Comparison of ENCODE assay signal across 8 cellular contexts in genomic region chrX:52184427-52185068, GRCh38. TPM values are rescaled to one million over a fixed set of nuclear protein-coding genes. Genes with fewer than 3 reads are reported as not detected.
DNase-seq lines count a peak whose midpoint lies in the region; ATAC-seq, FAIRE-seq and TF ChIP-seq lines count a peak whose summit lies in the region.
"Not testable (repeated sequence)": the region's sequence is repeated elsewhere in the genome, so short reads cannot be mapped to it uniquely, and the experiment has no call there.

Gene MAGED4, plus strand, starts transcription at chrX:52184888. Its CDS starts 1,035 bp downstream, at chrX:52185923.

- not testable (repeated sequence) for H3K9me3 ChIP-seq in PC-3 (ENCODE audit: low read length); endothelial cell of umbilical vein (replicated peaks; ENCODE audit: control insufficient read depth, insufficient read depth, low read length)

- not testable (repeated sequence) for H4K20me1 ChIP-seq in PC-3 (ENCODE audit: low read length); endothelial cell of umbilical vein (replicated peaks; ENCODE audit: control insufficient read depth, extremely low read depth, insufficient read depth, low read length)

- H3K4me2 ChIP-seq in PC-3 (ENCODE audit: low read length); endothelial cell of umbilical vein (ENCODE audit: insufficient read depth, low read length): not testable (repeated sequence)

- dilution Hi-C loops in endothelial cell of umbilical vein (cut with MboI; ENCODE audit: extremely low pct_ligation_motif_present, low sequenced_read_pairs) = not testable (repeated sequence)

- POLR2A ChIA-PET in BJ (lab: Charles Lee); PC-3 (lab: Charles Lee; ENCODE audit: unreplicated experiment); activated naive CD8-positive, alpha-beta T cell treated with anti-CD3 and anti-CD28 coated beads, Interleukin-2, amount 10 ng/mL, durations not matched to agents 7 days and 5 days (lab: Charles Lee); endothelial cell of umbilical vein (lab: Charles Lee): not testable (repeated sequence)

- not testable (repeated sequence) for H2AFZ ChIP-seq in PC-3 (ENCODE audit: low read length); endothelial cell of umbilical vein (ENCODE audit: low read depth, low read length)

- BruUV-seq in PC-3 (replicated peaks; lab: Mats Ljungman, UMichigan); endothelial cell of umbilical vein (replicated peaks; lab: Mats Ljungman, UMichigan): not testable (repeated sequence)

- not testable (repeated sequence) for H3K4me1 Mint-ChIP-seq in activated naive CD8-positive, alpha-beta T cell treated with anti-CD3 and anti-CD28 coated beads, Interleukin-2, amount 10 ng/mL, durations not matched to agents 7 days and 5 days; progenitor cell of endocrine pancreas (ENCODE audit: low read depth)

- not testable (repeated sequence) for H3K27ac Mint-ChIP-seq in activated naive CD8-positive, alpha-beta T cell treated with anti-CD3 and anti-CD28 coated beads, Interleukin-2, amount 10 ng/mL, durations not matched to agents 7 days and 5 days; progenitor cell of endocrine pancreas

- H3K4me3 ChIP-seq in BJ (ENCODE audit: low read depth, low read length); PC-3 (ENCODE audit: low read length); endothelial cell of umbilical vein (replicated peaks in 1 of 3; ENCODE audit: insufficient read depth in 1 of 3, low read depth in 1 of 3, low read length in 3 of 3): not testable (repeated sequence)

- not testable (repeated sequence) for H3K36me3 Mint-ChIP-seq in activated naive CD8-positive, alpha-beta T cell treated with anti-CD3 and anti-CD28 coated beads, Interleukin-2, amount 10 ng/mL, durations not matched to agents 7 days and 5 days; progenitor cell of endocrine pancreas (ENCODE audit: insufficient read depth)

- FAIRE-seq in endothelial cell of umbilical vein (lab: Jason Lieb, UNC) = peak; percentile 92

- not testable (repeated sequence) for H3K27me3 ChIP-seq in BJ (ENCODE audit: control insufficient read depth, insufficient read depth, low read length); PC-3 (ENCODE audit: low read length); endothelial cell of umbilical vein (ENCODE audit: control insufficient read depth in 2 of 2, insufficient read depth in 2 of 2, low read length in 2 of 2)

- not testable (repeated sequence) for TF ChIP-seq CTCF in BJ (IDR thresholded peaks at IDR 0.05; ENCODE audit: insufficient read depth, low read depth, low read length); PC-3 (conservative IDR thresholded peaks at IDR 0.05; ENCODE audit: low read depth, low read length); endothelial cell of umbilical vein (IDR thresholded peaks at IDR 0.05; ENCODE audit: extremely low read depth in 1 of 2, insufficient read depth in 1 of 2, low read depth in 1 of 2, low read length in 2 of 2); progenitor cell of endocrine pancreas (IDR thresholded peaks at IDR 0.05; ENCODE audit: unreplicated experiment)

- not testable (repeated sequence) for H3K27ac ChIP-seq in PC-3 (ENCODE audit: low read length); endothelial cell of umbilical vein (ENCODE audit: insufficient read depth, low read depth, low read length)

- not testable (repeated sequence) for H3K9ac ChIP-seq in PC-3 (ENCODE audit: low read length); endothelial cell of umbilical vein (replicated peaks; ENCODE audit: extremely low read depth, insufficient read depth, low read length)

- not testable (repeated sequence) for H3K36me3 ChIP-seq in BJ (ENCODE audit: control insufficient read depth, insufficient read depth, low read length); PC-3 (ENCODE audit: low read depth, low read length); endothelial cell of umbilical vein (ENCODE audit: control insufficient read depth in 2 of 2, extremely low read depth in 1 of 2, insufficient read depth in 2 of 2, low read length in 2 of 2)

- H3K9me1 ChIP-seq in endothelial cell of umbilical vein (replicated peaks; ENCODE audit: control insufficient read depth, extremely low read depth, insufficient read depth, low read length) = not testable (repeated sequence)

- CTCF ChIA-PET in BJ (lab: Yijun Ruan, JAX); PC-3 (lab: Charles Lee); endothelial cell of umbilical vein (lab: Charles Lee): not testable (repeated sequence)

- intact Hi-C loops in PC-3 (cut with micrococcal nuclease); endothelial cell of umbilical vein (cut with micrococcal nuclease); left cardiac atrium (cut with DNase I): not testable (repeated sequence)

- not testable (repeated sequence) for TF ChIP-seq POLR2A in endothelial cell of umbilical vein (IDR thresholded peaks at IDR 0.05; ENCODE audit: low read depth, low read length)

- not testable (repeated sequence) for H3K9me2 ChIP-seq in PC-3 (replicated peaks; ENCODE audit: low read length)

- DNase-seq in BJ (ENCODE audit: low read depth); PC-3; activated naive CD8-positive, alpha-beta T cell treated with anti-CD3 and anti-CD28 coated beads, Interleukin-2, amount 10 ng/mL, durations not matched to agents 7 days and 5 days; endothelial cell of umbilical vein (ENCODE audit: low read depth, low spot score); left cardiac atrium; myocyte (ENCODE audit: low read depth); progenitor cell of endocrine pancreas (ENCODE audit: low spot score, unreplicated experiment); ureter (ENCODE audit: low spot score): not testable (repeated sequence)

- not testable (repeated sequence) for H3F3A ChIP-seq in PC-3 (ENCODE audit: low read length, unreplicated experiment)

- not testable (repeated sequence) for H3K9me3 Mint-ChIP-seq in activated naive CD8-positive, alpha-beta T cell treated with anti-CD3 and anti-CD28 coated beads, Interleukin-2, amount 10 ng/mL, durations not matched to agents 7 days and 5 days; progenitor cell of endocrine pancreas (ENCODE audit: low read depth)

- not testable (repeated sequence) for H3K27me3 Mint-ChIP-seq in activated naive CD8-positive, alpha-beta T cell treated with anti-CD3 and anti-CD28 coated beads, Interleukin-2, amount 10 ng/mL, durations not matched to agents 7 days and 5 days; progenitor cell of endocrine pancreas

- ATAC-seq in PC-3 (peak; percentile 92), left cardiac atrium (peak; percentile 69 to 90)
- peak; percentile 42 for ATAC-seq in activated naive CD8-positive, alpha-beta T cell treated with anti-CD3 and anti-CD28 coated beads, Interleukin-2, amount 10 ng/mL, durations not matched to agents 7 days and 5 days (ENCODE audit: low read depth)

- H3K4me1 ChIP-seq in PC-3 (ENCODE audit: insufficient read depth, low read length); endothelial cell of umbilical vein (ENCODE audit: control insufficient read depth, extremely low read depth, insufficient read depth, low read length): not testable (repeated sequence)

- not testable (repeated sequence) for H3K4me3 Mint-ChIP-seq in activated naive CD8-positive, alpha-beta T cell treated with anti-CD3 and anti-CD28 coated beads, Interleukin-2, amount 10 ng/mL, durations not matched to agents 7 days and 5 days; progenitor cell of endocrine pancreas (ENCODE audit: low read depth)

- not testable (repeated sequence) for H3K79me2 ChIP-seq in PC-3 (ENCODE audit: low read length); endothelial cell of umbilical vein (ENCODE audit: control insufficient read depth, insufficient read depth, low read length)

RNA-seq across cellular contexts. Expression of gene MAGED4, which starts in this region (rescaled TPM):
- polyA plus RNA-seq in BJ (2011; rRNA removed) (8.7 and 13.1 TPM in 2 replicates), endothelial cell of umbilical vein (5.0 and 7.7 TPM in 2 replicates)
- polyA minus RNA-seq in BJ (2011; rRNA and poly(A)+ RNA removed) = 11.4 and 20.6 TPM in 2 replicates
- total RNA-seq in PC-3 (2014; rRNA removed) (4.6 and 41.5 TPM in 2 replicates), endothelial cell of umbilical vein (9.1 and 25.3 TPM in 2 replicates), left cardiac atrium (1 to 10 TPM; 1.3 to 1.8 TPM), myocyte (1.8 and 18.1 TPM in 2 replicates), progenitor cell of endocrine pancreas (127 and 128 TPM in 2 replicates), ureter (10.9 TPM)
- 1 to 10 TPM; 1.4 to 1.5 TPM for total RNA-seq in activated naive CD8-positive, alpha-beta T cell treated with anti-CD3 and anti-CD28 coated beads, Interleukin-2, amount 10 ng/mL, durations not matched to agents 7 days and 5 days
- 5.3 and 6.0 TPM in 2 replicates for polyA plus RNA-seq in endothelial cell of umbilical vein (2011; cell fraction: cytosol; rRNA removed)
- polyA plus RNA-seq in endothelial cell of umbilical vein (2011; cell fraction: nucleus; rRNA removed) = 20.4 and 26.0 TPM in 2 replicates
- 7.8 and 8.8 TPM in 2 replicates for polyA plus RNA-seq in endothelial cell of umbilical vein (2012)
- polyA minus RNA-seq in endothelial cell of umbilical vein = 3.6 and 14.3 TPM in 2 replicates
- not detected for polyA minus RNA-seq in endothelial cell of umbilical vein (2011; cell fraction: cytosol; rRNA and poly(A)+ RNA removed)
- polyA minus RNA-seq in endothelial cell of umbilical vein (2011; cell fraction: nucleus; rRNA and poly(A)+ RNA removed) = 2.3 TPM in 1 of 2 replicates, not detected in the other
- polyA plus RNA-seq in myocyte (2012) = 15.0 TPM

Comparison
In these comparisons a context has a peak if more than half of its experiments do, and no peak if none do; other contexts are left out.
1. ATAC-seq: peak in every context shown above with its lines; median percentile 92 in PC-3; 80 in left cardiac atrium; 42 in activated naive CD8-positive, alpha-beta T cell treated with anti-CD3 and anti-CD28 coated beads, Interleukin-2, amount 10 ng/mL, durations not matched to agents 7 days and 5 days.